In the genomic region with DNA sequence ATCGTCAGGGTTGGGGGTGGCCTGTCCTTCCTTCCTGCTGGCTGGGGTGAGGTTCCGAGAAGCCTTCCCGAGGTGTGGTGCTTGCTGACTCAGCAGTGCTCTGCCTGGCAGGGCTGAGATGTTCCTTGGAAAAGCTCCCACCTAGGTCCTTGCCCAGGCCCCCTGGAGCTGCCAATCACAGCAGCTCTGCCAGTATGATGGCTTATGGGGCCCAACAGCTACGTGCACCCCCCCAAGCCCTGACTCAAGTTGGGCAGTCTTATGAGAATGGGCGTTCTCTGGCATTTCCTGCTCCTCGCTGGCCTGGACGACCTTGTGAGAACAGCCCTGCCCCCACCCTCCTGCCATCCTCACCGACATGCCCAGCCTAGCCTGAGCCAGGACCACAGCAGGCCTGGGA, we compare ENCODE assay signal across 19 cellular contexts.
DNase-seq lines count a peak whose midpoint lies in the region; ATAC-seq, FAIRE-seq and TF ChIP-seq lines count a peak whose summit lies in the region.
"Had no signal": no experiment of that assay in that cellular context is flagged by ENCODE, and none has a peak within 500 bp of the region (broad histone marks: within the 10 kb centered on the region; RNA-seq: fewer than 3 reads in every experiment).

No MANE protein-coding gene starts in this region.

- H3K79me1 ChIP-seq in H1 (ENCODE audit: low read depth, low read length) = no peaks in the 10 kb centered on the region

- H3K23ac ChIP-seq in H1 (ENCODE audit: insufficient read length) = no peak overlapping the region

- H3K79me2 ChIP-seq in PC-3 (ENCODE audit: low read length) = peaks cover 20% of the 10 kb centered on the region; the same call in 1 of the 2 replicates
- H3K79me2 ChIP-seq in H1 (ENCODE audit: control insufficient read depth in 1 of 2, insufficient read depth in 2 of 2, low read length in 2 of 2) = no peaks in the 10 kb centered on the region
- H3K79me2 ChIP-seq: hepatocyte had no signal

- TF ChIP-seq POLR2A in H1 (IDR thresholded peaks at IDR 0.05; ENCODE audit: control extremely low read depth in 1 of 2, low read depth in 2 of 2, low read length in 2 of 2) = no peak

- H3K4me3 Mint-ChIP-seq in activated CD4-positive, alpha-beta T cell treated with anti-CD3 and anti-CD28 coated beads for 36 hours = no peak overlapping the region
- H3K4me3 Mint-ChIP-seq: activated T-cell treated with anti-CD3 and anti-CD28 coated beads, Interleukin-2, amount 50 U/mL, for 4 hours; B cell had no signal

- H3K9me3 ChIP-seq in PC-3 (ENCODE audit: low read length) (0 out of 2 replicates have a peak, but pooled peaks cover 9% of the 10 kb centered on the region), H1 (ENCODE audit: insufficient read depth in 2 of 2, low read depth in 1 of 2, low read length in 1 of 2) (0 out of 4 replicates have a peak, but pooled peaks cover 3% of the 10 kb centered on the region in 2 experiments)
- H3K9me3 ChIP-seq: mucosa of descending colon had no signal

- no peak overlapping the region for H3K14ac ChIP-seq in H1 (ENCODE audit: insufficient read length)

- H3K9me2 ChIP-seq in PC-3 (replicated peaks; ENCODE audit: low read length) = no peaks in the 10 kb centered on the region

- no peak for TF ChIP-seq CTCF in GM12865 (IDR thresholded peaks at IDR 0.05; ENCODE audit: insufficient read depth, low read depth, low read length, missing control alignments)
- TF ChIP-seq CTCF in PC-3 (conservative IDR thresholded peaks at IDR 0.05; ENCODE audit: low read depth, low read length) = no peak
- no peak for TF ChIP-seq CTCF in H1 (IDR thresholded peaks at IDR 0.05; ENCODE audit: control extremely low read depth in 1 of 3, insufficient read depth in 1 of 3, low read depth in 1 of 3, low read length in 3 of 3)

- H3K27ac ChIP-seq in PC-3 (ENCODE audit: low read length) = peak overlapping the region; percentile 17
- H3K27ac ChIP-seq in H1 (ENCODE audit: low read depth, low read length) = no peak overlapping the region
- H3K27ac ChIP-seq: breast epithelium, hepatocyte had no signal

- peaks cover 30% of the 10 kb centered on the region for H3K4me1 Mint-ChIP-seq in activated CD4-positive, alpha-beta T cell treated with anti-CD3 and anti-CD28 coated beads for 36 hours
- H3K4me1 Mint-ChIP-seq: B cell had no signal

- H2BK12ac ChIP-seq in H1 (ENCODE audit: low read depth, low read length) = peak overlapping the region; percentile 64; the same call in 1 of the 2 replicates

- ATAC-seq in PC-3 = no peak
- no peak for ATAC-seq in activated CD4-positive, alpha-beta T cell treated with anti-CD3 and anti-CD28 coated beads for 36 hours
- no peak for ATAC-seq in GM21390 (IDR thresholded peaks at IDR 0.05; ENCODE audit: unreplicated experiment)
- ATAC-seq: activated naive CD4-positive, alpha-beta T cell treated with anti-CD3 and anti-CD28 coated beads, Interleukin-2, amount 50 U/mL, for 72 hours; activated T-cell treated with anti-CD3 and anti-CD28 coated beads, Interleukin-2, amount 50 U/mL, for 4 hours; mucosa of descending colon had no signal

- FAIRE-seq in H1 (lab: Jason Lieb, UNC) = no peak

- H3K27me3 ChIP-seq in PC-3 (ENCODE audit: low read length) (no peaks in the 10 kb centered on the region), H1 (replicated peaks in 1 of 4; ENCODE audit: control insufficient read depth in 3 of 4, extremely low read depth in 1 of 4, insufficient read depth in 3 of 4, low read length in 3 of 4) (no peaks in the 10 kb centered on the region)
- H3K27me3 ChIP-seq: breast epithelium, hepatocyte had no signal

- H2BK20ac ChIP-seq in H1 (ENCODE audit: low read length) = 0 out of 2 replicates have a peak overlapping the region, but pooled peaks have one; percentile 24

- H4K8ac ChIP-seq in H1 (ENCODE audit: extremely low read depth, insufficient read depth, low read length) = no peak overlapping the region

- H2AFZ ChIP-seq in PC-3 (ENCODE audit: low read length) (no peak overlapping the region), H1 (ENCODE audit: low read length) (no peak overlapping the region)
- H2AFZ ChIP-seq: hepatocyte had no signal

- peak overlapping the region; percentile 15 for H3K18ac ChIP-seq in H1 (ENCODE audit: extremely low read depth, low read length)

- CTCF ChIA-PET in PC-3 (lab: Charles Lee) = no interaction called here
- CTCF ChIA-PET in H1 (lab: Charles Lee; ENCODE audit: partially characterized antibody) = interaction anchor here (0.6 to 0.7 kb wide), 2 partner anchors 28 to 222 kb away, joined by 3 read pairs; no protein-coding TSS in a partner anchor
- CTCF ChIA-PET in activated CD4-positive, alpha-beta T cell treated with anti-CD3 and anti-CD28 coated beads for 36 hours (lab: Charles Lee) = interaction anchor here (1.0 to 1.6 kb wide), 2 partner anchors 11 to 62 kb away, joined by 3 to 7 read pairs; no protein-coding TSS in a partner anchor

- H3K9ac ChIP-seq in PC-3 (ENCODE audit: low read length) (no peak overlapping the region), H1 (replicated peaks in 1 of 4; ENCODE audit: extremely low read depth in 1 of 4, low read depth in 3 of 4, low read length in 3 of 4) (no peak overlapping the region)

- peak; percentile 18 for DNase-seq in GM12865 (ENCODE audit: low read depth)
- DNase-seq in PC-3 = peak; percentile 71
- DNase-seq in H1 (ENCODE audit: low read depth in 1 of 2, low spot score in 2 of 2) = no peak
- peak; percentile 81 for DNase-seq in renal cortical epithelial cell (ENCODE audit: low read depth)
- DNase-seq in activated CD4-positive, alpha-beta T cell treated with anti-CD3 and anti-CD28 coated beads for 36 hours = no peak
- no peak for DNase-seq in NCI-H510A (lab: John Stamatoyannopoulos, UW)
- DNase-seq: activated CD4-positive, alpha-beta T cell treated with anti-CD3 and anti-CD28 coated beads, Interleukin-2, amount 50 U/mL, for 4 hours; activated T-cell treated with anti-CD3 and anti-CD28 coated beads, Interleukin-2, amount 50 U/mL, for 4 hours; Calu3; GF-D8; Karpas-422; mucosa of descending colon; NCI-H774; retina had no signal

- no peak overlapping the region for H3K27ac Mint-ChIP-seq in activated CD4-positive, alpha-beta T cell treated with anti-CD3 and anti-CD28 coated beads for 36 hours
- H3K27ac Mint-ChIP-seq: B cell had no signal

- 82% methylated on average over 8 of the region's 8 CpGs; no CpG with 5 or more reads in 1 of the 2 experiments for WGBS in H1 (ENCODE audit: extremely low coverage in 1 of 2, insufficient coverage in 1 of 2, insufficient read length in 1 of 2, insufficient replicate concordance in 2 of 2, low coverage in 1 of 2, low lambda C conversion rate in 2 of 2, missing lambda C conversion rate in 1 of 2), 2 experiments

- H3K4me2 ChIP-seq in PC-3 (ENCODE audit: low read length) (peak overlapping the region; percentile 29; the same call in 1 of the 2 replicates), H1 (ENCODE audit: insufficient read depth in 1 of 2, low read depth in 2 of 2, low read length in 2 of 2) (no peak overlapping the region)
- H3K4me2 ChIP-seq: hepatocyte had no signal

- H3K9me3 Mint-ChIP-seq in activated CD4-positive, alpha-beta T cell treated with anti-CD3 and anti-CD28 coated beads for 36 hours (ENCODE audit: low read depth) = peaks cover 16% of the 10 kb centered on the region
- H3K9me3 Mint-ChIP-seq: activated T-cell treated with anti-CD3 and anti-CD28 coated beads, Interleukin-2, amount 50 U/mL, for 4 hours had no signal

- peaks cover 4% of the 10 kb centered on the region for H3K36me3 Mint-ChIP-seq in activated CD4-positive, alpha-beta T cell treated with anti-CD3 and anti-CD28 coated beads for 36 hours (ENCODE audit: low read depth)

- BruUV-seq in PC-3 (replicated peaks; lab: Mats Ljungman, UMichigan) = no TSS peak

- no peaks in the 10 kb centered on the region for H3K27me3 Mint-ChIP-seq in activated CD4-positive, alpha-beta T cell treated with anti-CD3 and anti-CD28 coated beads for 36 hours

- peaks cover 20% of the 10 kb centered on the region for H3K4me1 ChIP-seq in PC-3 (ENCODE audit: insufficient read depth, low read length)
- H3K4me1 ChIP-seq in H1 (replicated peaks in 1 of 4; ENCODE audit: control insufficient read depth in 3 of 4, insufficient read depth in 4 of 4, low read length in 3 of 4) = peaks cover 0 to 11% (median 3%) of the 10 kb centered on the region in 4 experiments; a peak in 6 of 7 replicates
- H3K4me1 ChIP-seq: breast epithelium had no signal

- POLR2A ChIA-PET in PC-3 (lab: Charles Lee; ENCODE audit: unreplicated experiment) (no interaction called here), H1 (lab: Charles Lee; ENCODE audit: partially characterized antibody) (interaction anchor here (0.8 to 1.2 kb wide), 2 partner anchors 10 to 17 kb away, joined by 3 read pairs; no protein-coding TSS in a partner anchor)
- POLR2A ChIA-PET in activated CD4-positive, alpha-beta T cell treated with anti-CD3 and anti-CD28 coated beads for 36 hours (lab: Charles Lee) = no interaction called here

- no peak overlapping the region for H4K91ac ChIP-seq in H1 (replicated peaks; ENCODE audit: insufficient read length, low read length)

- H3K4me3 ChIP-seq in GM12865 (ENCODE audit: low read depth, low read length) (no peak overlapping the region), PC-3 (ENCODE audit: low read length) (no peak overlapping the region), H1 (ENCODE audit: extremely low read depth in 1 of 4, insufficient read depth in 2 of 4, low read depth in 3 of 4, low read length in 4 of 4) (no peak overlapping the region)
- H3K4me3 ChIP-seq: breast epithelium, hepatocyte, mucosa of descending colon had no signal

- peak overlapping the region; percentile 35 for H2BK5ac ChIP-seq in H1 (ENCODE audit: low read depth, low read length)

- H2BK15ac ChIP-seq in H1 (ENCODE audit: low read length) = 0 out of 2 replicates have a peak overlapping the region, but pooled peaks have one; percentile 82

- H3K36me3 ChIP-seq in PC-3 (ENCODE audit: low read depth, low read length) (no peaks in the 10 kb centered on the region), H1 (ENCODE audit: control insufficient read depth in 2 of 4, insufficient read depth in 4 of 4, low read length in 3 of 4) (no peaks in the 10 kb centered on the region)
- H3K36me3 ChIP-seq: breast epithelium had no signal

- H2AK5ac ChIP-seq in H1 (ENCODE audit: low read depth, low read length) = 0 out of 2 replicates have a peak overlapping the region, but pooled peaks have one; percentile 55

- no peaks in the 10 kb centered on the region for H3F3A ChIP-seq in PC-3 (ENCODE audit: low read length, unreplicated experiment)

- H3K23me2 ChIP-seq in H1 (ENCODE audit: low read depth, low read length) = no peaks in the 10 kb centered on the region; the same call in 1 of the 2 replicates

- H4K5ac ChIP-seq in H1 (ENCODE audit: insufficient read length, low read depth, low read length) = no peak overlapping the region

- TF ChIP-seq EP300 in H1 (IDR thresholded peaks at IDR 0.05; ENCODE audit: borderline replicate concordance in 1 of 2, low read depth in 2 of 2, low read length in 2 of 2) = no peak

- no peak for TF ChIP-seq RAD21 in H1 (IDR thresholded peaks at IDR 0.05 in 1 of 2, conservative IDR thresholded peaks at IDR 0.05 in 1 of 2; ENCODE audit: low read depth in 2 of 2, low read length in 2 of 2)

- no peak overlapping the region for H2BK120ac ChIP-seq in H1 (replicated peaks; ENCODE audit: low read depth, low read length)

- no peak overlapping the region for H3K4ac ChIP-seq in H1 (replicated peaks; ENCODE audit: insufficient read length, low read depth, low read length)

- intact Hi-C loops in PC-3 (cut with micrococcal nuclease) = no loop called here
- intact Hi-C loops in activated CD4-positive, alpha-beta T cell treated with anti-CD3 and anti-CD28 coated beads for 36 hours (cut with DNase I, micrococcal nuclease) = no loop called here

- no peaks in the 10 kb centered on the region for H4K20me1 ChIP-seq in PC-3 (ENCODE audit: low read length)
- H4K20me1 ChIP-seq in H1 (replicated peaks in 1 of 2; ENCODE audit: control insufficient read depth in 1 of 2, insufficient read depth in 2 of 2, low read length in 2 of 2) = no peaks in the 10 kb centered on the region

- no peak overlapping the region for H3K56ac ChIP-seq in H1 (replicated peaks; ENCODE audit: insufficient read length, low read depth, low read length)

Comparison
In these comparisons a context has a peak if more than half of its experiments do, and no peak if none do; other contexts are left out.
1. DNase-seq: peak in GM12865 (single experiment), PC-3 (single experiment) and renal cortical epithelial cell (single experiment); none in H1 (0 of 2), activated CD4-positive, alpha-beta T cell treated with anti-CD3 and anti-CD28 coated beads for 36 hours (single experiment) and NCI-H510A (single experiment).